In genomic region chr2:220394433-220394832, GRCh38 we compare ENCODE assay signal across 11 cellular contexts.
DNase-seq lines count a peak whose midpoint lies in the region; ATAC-seq, FAIRE-seq and TF ChIP-seq lines count a peak whose summit lies in the region.
"Had no signal": no experiment of that assay in that cellular context is flagged by ENCODE, and none has a peak within 500 bp of the region (broad histone marks: within the 10 kb centered on the region; RNA-seq: fewer than 3 reads in every experiment).

No MANE protein-coding gene starts in this region.

- no peaks in the 10 kb centered on the region for H3K4me1 Mint-ChIP-seq in activated CD8-positive, alpha-beta memory T cell treated with anti-CD3 and anti-CD28 coated beads, Interleukin-2, amount 10 ng/mL, durations not matched to agents 7 days and 5 days
- H3K4me1 Mint-ChIP-seq: nephron had no signal

- no peaks in the 10 kb centered on the region for H3K9me3 Mint-ChIP-seq in activated CD8-positive, alpha-beta memory T cell treated with anti-CD3 and anti-CD28 coated beads, Interleukin-2, amount 10 ng/mL, durations not matched to agents 7 days and 5 days (ENCODE audit: low read depth)
- H3K9me3 Mint-ChIP-seq: activated CD8-positive, alpha-beta T cell treated with anti-CD3 and anti-CD28 coated beads for 36 hours had no signal

- no peaks in the 10 kb centered on the region for H3K36me3 ChIP-seq in suprapubic skin

- CTCF ChIA-PET in activated CD8-positive, alpha-beta memory T cell treated with anti-CD3 and anti-CD28 coated beads, Interleukin-2, amount 10 ng/mL, durations not matched to agents 7 days and 5 days (lab: Charles Lee): no interaction called here

- no peaks in the 10 kb centered on the region for H3K27me3 ChIP-seq in suprapubic skin

- TF ChIP-seq EP300 in suprapubic skin (IDR thresholded peaks at IDR 0.05): no peak

- H3K4me3 ChIP-seq in foreskin fibroblast (ENCODE audit: low read depth in 1 of 2, low read length in 2 of 2) (no peak overlapping the region), suprapubic skin (no peak overlapping the region)

- peak; percentile 67 for DNase-seq in COLO668 (lab: John Stamatoyannopoulos, UW; ENCODE audit: unreplicated experiment)
- DNase-seq in HTR-8/SVneo (ENCODE audit: insufficient read length, low spot score): peak; percentile 22
- peak; percentile 9 for DNase-seq in RPMI8226
- DNase-seq in foreskin fibroblast: peak; percentile 33 to 80
- DNase-seq in activated CD8-positive, alpha-beta memory T cell treated with anti-CD3 and anti-CD28 coated beads, Interleukin-2, amount 10 ng/mL, durations not matched to agents 7 days and 5 days: no peak
- no peak for DNase-seq in suprapubic skin (ENCODE audit: low spot score in 2 of 2)
- DNase-seq: activated CD8-positive, alpha-beta T cell treated with anti-CD3 and anti-CD28 coated beads for 36 hours had no signal

- no peak overlapping the region for H3K27ac Mint-ChIP-seq in activated CD8-positive, alpha-beta memory T cell treated with anti-CD3 and anti-CD28 coated beads, Interleukin-2, amount 10 ng/mL, durations not matched to agents 7 days and 5 days
- H3K27ac Mint-ChIP-seq: activated CD8-positive, alpha-beta T cell treated with anti-CD3 and anti-CD28 coated beads for 36 hours; nephron had no signal

- FAIRE-seq in HTR-8/SVneo (lab: Jason Lieb, UNC): no peak

- no peaks in the 10 kb centered on the region for H3K27me3 Mint-ChIP-seq in activated CD8-positive, alpha-beta memory T cell treated with anti-CD3 and anti-CD28 coated beads, Interleukin-2, amount 10 ng/mL, durations not matched to agents 7 days and 5 days
- H3K27me3 Mint-ChIP-seq: activated CD8-positive, alpha-beta T cell treated with anti-CD3 and anti-CD28 coated beads for 36 hours had no signal

- H3K36me3 Mint-ChIP-seq in activated CD8-positive, alpha-beta memory T cell treated with anti-CD3 and anti-CD28 coated beads, Interleukin-2, amount 10 ng/mL, durations not matched to agents 7 days and 5 days: no peaks in the 10 kb centered on the region

- no peak overlapping the region for H3K27ac ChIP-seq in suprapubic skin
- H3K27ac ChIP-seq: RWPE1 had no signal

- TF ChIP-seq CTCF in foreskin fibroblast (IDR thresholded peaks at IDR 0.05; ENCODE audit: low read depth, low read length) (no peak), suprapubic skin (IDR thresholded peaks at IDR 0.05) (no peak)

- TF ChIP-seq POLR2A in suprapubic skin (IDR thresholded peaks at IDR 0.05): no peak

- no peaks in the 10 kb centered on the region for H3K9me3 ChIP-seq in suprapubic skin

- no peaks in the 10 kb centered on the region for H3K4me1 ChIP-seq in suprapubic skin

- no peak for ATAC-seq in activated CD8-positive, alpha-beta memory T cell treated with anti-CD3 and anti-CD28 coated beads, Interleukin-2, amount 10 ng/mL, durations not matched to agents 7 days and 5 days
- ATAC-seq in HG03378 (IDR thresholded peaks at IDR 0.05; ENCODE audit: unreplicated experiment) (no peak), HG03521 (IDR thresholded peaks at IDR 0.05; ENCODE audit: unreplicated experiment) (no peak)
- ATAC-seq: activated CD8-positive, alpha-beta T cell treated with anti-CD3 and anti-CD28 coated beads for 36 hours had no signal

- H3K4me3 Mint-ChIP-seq in activated CD8-positive, alpha-beta memory T cell treated with anti-CD3 and anti-CD28 coated beads, Interleukin-2, amount 10 ng/mL, durations not matched to agents 7 days and 5 days: no peak overlapping the region
- H3K4me3 Mint-ChIP-seq: activated CD8-positive, alpha-beta T cell treated with anti-CD3 and anti-CD28 coated beads for 36 hours; nephron had no signal

Comparison
In these comparisons a context has a peak if more than half of its experiments do, and no peak if none do; other contexts are left out.
1. DNase-seq: peak in COLO668 (single experiment), HTR-8/SVneo (single experiment), RPMI8226 (single experiment) and foreskin fibroblast (2 of 2); none in activated CD8-positive, alpha-beta memory T cell treated with anti-CD3 and anti-CD28 coated beads, Interleukin-2, amount 10 ng/mL, durations not matched to agents 7 days and 5 days (single experiment) and suprapubic skin (0 of 2).